8 cellular contexts compared by ENCODE assay signal in the genomic region with DNA sequence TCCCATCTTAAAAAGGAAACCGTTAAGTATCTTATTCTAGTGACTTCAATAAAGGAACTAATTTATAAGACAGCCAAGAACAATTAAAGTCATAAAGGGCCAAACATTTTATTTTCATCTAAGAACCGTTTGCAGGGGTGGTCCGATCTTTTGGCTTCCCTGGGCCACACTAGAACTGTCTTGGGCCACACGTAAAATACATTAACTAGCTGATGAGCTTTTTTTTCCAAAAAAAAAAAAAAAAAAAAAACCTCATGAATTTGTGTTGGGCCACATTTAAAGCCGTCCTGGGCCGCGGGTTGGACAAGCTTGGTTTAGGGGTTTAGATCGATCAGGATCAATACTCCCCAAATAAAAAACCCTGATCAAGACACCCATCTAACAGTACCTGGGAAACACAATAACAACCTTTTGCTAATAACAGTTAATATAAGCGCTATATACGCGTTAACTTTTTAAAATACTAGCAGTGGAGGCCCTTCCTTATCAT. TPM values are rescaled to one million over a fixed set of nuclear protein-coding genes. Genes with fewer than 3 reads are reported as not detected.
DNase-seq lines count a peak whose midpoint lies in the region; ATAC-seq and TF ChIP-seq lines count a peak whose summit lies in the region.

No MANE protein-coding gene starts in this region.

- H3K9me3 ChIP-seq in SK-N-MC (ENCODE audit: low read depth, low read length), result peaks cover 34% of the 10 kb centered on the region
- H3K9me3 ChIP-seq in fibroblast of lung (ENCODE audit: control insufficient read depth, insufficient read depth, low read depth, low read length), result no peaks in the 10 kb centered on the region

- peaks cover 48% of the 10 kb centered on the region for H3K36me3 ChIP-seq in SK-N-MC (ENCODE audit: insufficient read depth, low read length)
- H3K36me3 ChIP-seq in fibroblast of lung (ENCODE audit: control insufficient read depth, insufficient read depth, low read length), result no peaks in the 10 kb centered on the region
- H3K36me3 ChIP-seq in rectal smooth muscle tissue (ENCODE audit: control insufficient read depth, insufficient read depth, low read length), result no peaks in the 10 kb centered on the region

- TF ChIP-seq CTCF in fibroblast of lung (conservative IDR thresholded peaks at IDR 0.05 in 1 of 2, IDR thresholded peaks at IDR 0.05 in 1 of 2; ENCODE audit: low read depth in 1 of 2, low read length in 2 of 2), result no peak

- H3K9ac ChIP-seq in SK-N-MC (ENCODE audit: insufficient read length), result peak overlapping the region; percentile 97
- peak overlapping the region; percentile 99 for H3K9ac ChIP-seq in fibroblast of lung (ENCODE audit: insufficient read depth, low read length)
- H3K9ac ChIP-seq in rectal smooth muscle tissue (ENCODE audit: low read length), result no peak overlapping the region

- peak overlapping the region; percentile 98 for H3K4me2 ChIP-seq in fibroblast of lung (ENCODE audit: extremely low read depth, insufficient read depth, low read length)

- H3K4me3 ChIP-seq in GM08714 (ENCODE audit: low read length), result peak overlapping the region; percentile 89
- peak overlapping the region; percentile 96 for H3K4me3 ChIP-seq in SK-N-MC
- peak overlapping the region; percentile 83 to 97 (median 88) for H3K4me3 ChIP-seq in fibroblast of lung (replicated peaks in 1 of 4; ENCODE audit: control extremely low read depth in 1 of 4, insufficient read depth in 1 of 4, low read depth in 3 of 4, low read length in 4 of 4)
- peak overlapping the region; percentile 90 for H3K4me3 ChIP-seq in rectal smooth muscle tissue (ENCODE audit: low read length)

- H2AFZ ChIP-seq in fibroblast of lung (ENCODE audit: low read length), result no peak overlapping the region

- DNase-seq in SK-N-MC (ENCODE audit: low read depth, low spot score) (no peak), fibroblast of lung (ENCODE audit: low read depth in 2 of 2) (no peak), AG08396 (ENCODE audit: low spot score) (no peak), SIG-M5 (lab: John Stamatoyannopoulos, UW) (no peak)

- H3K79me2 ChIP-seq in fibroblast of lung (ENCODE audit: control insufficient read depth, insufficient read depth, low read length), result peaks cover 60% of the 10 kb centered on the region

- peak overlapping the region; percentile 76 for H3K27ac ChIP-seq in SK-N-MC
- H3K27ac ChIP-seq in fibroblast of lung (ENCODE audit: insufficient read depth, low read length), result peak overlapping the region; percentile 97
- peak overlapping the region; percentile 97 for H3K27ac ChIP-seq in rectal smooth muscle tissue (ENCODE audit: low read depth, low read length)

- no peaks in the 10 kb centered on the region for H3K27me3 ChIP-seq in fibroblast of lung (ENCODE audit: control insufficient read depth, insufficient read depth, low read length)
- no peaks in the 10 kb centered on the region for H3K27me3 ChIP-seq in rectal smooth muscle tissue (ENCODE audit: control insufficient read depth, insufficient read depth, low read length)

- H3K4me1 ChIP-seq in fibroblast of lung (ENCODE audit: control insufficient read depth, extremely low read depth, insufficient read depth, low read length) (peaks cover 8% of the 10 kb centered on the region), rectal smooth muscle tissue (ENCODE audit: control insufficient read depth, insufficient read depth, low read length) (peaks cover 7% of the 10 kb centered on the region)

- ATAC-seq in HG03045 (IDR thresholded peaks at IDR 0.05; ENCODE audit: unreplicated experiment) (no peak), GM18873 (IDR thresholded peaks at IDR 0.05; ENCODE audit: low FRiP score, unreplicated experiment) (no peak)

- no peaks in the 10 kb centered on the region for H4K20me1 ChIP-seq in fibroblast of lung (ENCODE audit: control insufficient read depth, extremely low read depth, insufficient read depth, low read length)

RNA-seq across cellular contexts. Expression of gene NAP1L1, which starts 1.2 kb away (rescaled TPM):
- 275 and 299 TPM in 2 replicates for total RNA-seq in fibroblast of lung
- polyA plus RNA-seq in fibroblast of lung, result 574 and 695 TPM in 2 replicates
- polyA plus RNA-seq in fibroblast of lung (2012), result 533 and 666 TPM in 2 replicates
- 9.2 and 16.5 TPM in 2 replicates for polyA minus RNA-seq in fibroblast of lung (ENCODE audit: low replicate concordance)

RNA-seq across cellular contexts. Expression of gene PHLDA1, which starts 51.7 kb away (rescaled TPM):
- total RNA-seq in fibroblast of lung, result 127 and 252 TPM in 2 replicates
- 48.1 and 125 TPM in 2 replicates for polyA plus RNA-seq in fibroblast of lung
- 50.4 and 127 TPM in 2 replicates for polyA plus RNA-seq in fibroblast of lung (2012)
- polyA minus RNA-seq in fibroblast of lung (ENCODE audit: low replicate concordance), result 22.8 and 76.1 TPM in 2 replicates
